In the genomic region with DNA sequence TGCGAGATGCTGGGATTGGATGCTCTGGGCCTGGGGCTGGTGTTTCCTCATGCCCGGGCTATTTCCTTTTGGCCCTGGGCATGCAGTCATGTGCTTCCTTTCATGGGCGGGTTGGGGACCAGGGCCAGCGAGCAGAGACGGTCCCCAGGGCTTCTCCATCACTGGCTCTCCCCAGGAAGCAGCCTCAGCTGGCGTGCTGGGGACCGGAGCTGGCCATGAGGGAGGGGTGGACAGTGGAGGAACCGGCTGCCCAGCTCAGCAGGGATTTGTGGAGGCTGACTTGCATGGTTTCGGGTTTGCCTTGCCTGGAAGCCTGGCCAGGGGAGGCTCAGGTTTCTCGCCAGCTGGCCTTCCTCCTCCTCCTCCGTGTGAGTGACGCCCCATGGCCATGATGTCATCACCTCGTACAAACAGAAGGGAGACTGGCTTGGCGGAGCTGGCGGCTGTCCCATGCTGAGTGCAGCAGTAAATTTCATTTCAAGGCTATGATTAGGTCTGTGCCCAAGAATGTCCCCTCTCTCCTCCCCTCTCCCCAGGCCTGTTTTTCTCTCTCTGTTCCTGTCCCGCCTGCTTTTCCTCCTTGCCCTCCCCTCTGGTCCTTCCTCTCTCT, we compare ENCODE assay signal across 1 cellular context.
TF ChIP-seq lines count a peak whose summit lies in the region.

No MANE protein-coding gene starts in this region.

TF ChIP-seq in HEK293, 187 proteins besides CTCF, POLR2A, EP300 and RAD21 (continued from another document and continues in another):
- TF ChIP-seq ZNF521 (tag by site-specific recombination; IDR thresholded peaks at IDR 0.05) (no peak), ZNF146 (tag by site-specific recombination; IDR thresholded peaks at IDR 0.05) (no peak), YY2 (tag by site-specific recombination; IDR thresholded peaks at IDR 0.05) (no peak), REPIN1 (tag by site-specific recombination; IDR thresholded peaks at IDR 0.05; ENCODE audit: low read depth) (no peak), ZNF266 (tag by site-specific recombination; IDR thresholded peaks at IDR 0.05; ENCODE audit: low read depth) (no peak), SALL2 (tag by site-specific recombination; IDR thresholded peaks at IDR 0.05; ENCODE audit: borderline replicate concordance) (no peak), ZNF174 (tag by site-specific recombination; IDR thresholded peaks at IDR 0.05) (no peak), SP7 (tag by site-specific recombination; IDR thresholded peaks at IDR 0.05) (peak; percentile 99), ZNF654 (tag by site-specific recombination; IDR thresholded peaks at IDR 0.05; ENCODE audit: low read depth) (no peak), KLF9 (tag by site-specific recombination; IDR thresholded peaks at IDR 0.05; ENCODE audit: low read depth) (peak; percentile 67; the same call in 1 of the 2 replicates), MYNN (tag by site-specific recombination; IDR thresholded peaks at IDR 0.05; ENCODE audit: borderline replicate concordance) (no peak), ZNF561 (tag by site-specific recombination; IDR thresholded peaks at IDR 0.05; ENCODE audit: borderline replicate concordance) (peak; percentile 94), PRDM4 (tag by site-specific recombination; IDR thresholded peaks at IDR 0.05) (no peak), ZNF48 (tag by site-specific recombination; IDR thresholded peaks at IDR 0.05) (no peak), ZNF24 (tag by site-specific recombination; IDR thresholded peaks at IDR 0.05) (peak; percentile 92), ZNF701 (tag by site-specific recombination; IDR thresholded peaks at IDR 0.05) (no peak), ZNF837 (tag by site-specific recombination; IDR thresholded peaks at IDR 0.05) (no peak), ZNF311 (tag by site-specific recombination; IDR thresholded peaks at IDR 0.05; ENCODE audit: borderline replicate concordance) (no peak), ZBTB6 (tag by site-specific recombination; IDR thresholded peaks at IDR 0.05) (peak; percentile 33; the same call in 1 of the 2 replicates), ZNF341 (tag by site-specific recombination; IDR thresholded peaks at IDR 0.05; ENCODE audit: low read depth) (peak; percentile 97), ZNF416 (tag by site-specific recombination; IDR thresholded peaks at IDR 0.05) (no peak), ZNF544 (tag by site-specific recombination; IDR thresholded peaks at IDR 0.05) (no peak), BCL11A (tag by site-specific recombination; IDR thresholded peaks at IDR 0.05; ENCODE audit: low read depth) (no peak), ZEB2 (tag by site-specific recombination; IDR thresholded peaks at IDR 0.05) (peak; percentile 91), ZNF629 (tag by site-specific recombination; IDR thresholded peaks at IDR 0.05) (peak; percentile 100), ZNF10 (tag by site-specific recombination; IDR thresholded peaks at IDR 0.05) (no peak), ZBTB11 (tag by site-specific recombination; conservative IDR thresholded peaks at IDR 0.05; ENCODE audit: low read depth) (no peak; the same call in 1 of the 2 replicates), TCF7L2 (IDR thresholded peaks at IDR 0.05; ENCODE audit: borderline replicate concordance, low read depth, low read length) (no peak), ZNF175 (tag by site-specific recombination; IDR thresholded peaks at IDR 0.05) (no peak), ELK4 (IDR thresholded peaks at IDR 0.05; ENCODE audit: borderline replicate concordance, low read depth, low read length) (no peak), ZNF791 (tag by site-specific recombination; IDR thresholded peaks at IDR 0.05) (no peak), ZNF600 (tag by site-specific recombination; IDR thresholded peaks at IDR 0.05) (peak; percentile 83; the same call in 1 of the 2 replicates), BCL11B (tag by site-specific recombination; IDR thresholded peaks at IDR 0.05; ENCODE audit: low read depth) (no peak), TRIM28 (IDR thresholded peaks at IDR 0.05; ENCODE audit: borderline replicate concordance, low read length) (peak; percentile 46; the same call in 1 of the 2 replicates), SETDB1 (IDR thresholded peaks at IDR 0.05; ENCODE audit: insufficient read length, low read length) (no peak), ZNF157 (tag by site-specific recombination; IDR thresholded peaks at IDR 0.05) (no peak)
- TF ChIP-seq, protein P1, sequence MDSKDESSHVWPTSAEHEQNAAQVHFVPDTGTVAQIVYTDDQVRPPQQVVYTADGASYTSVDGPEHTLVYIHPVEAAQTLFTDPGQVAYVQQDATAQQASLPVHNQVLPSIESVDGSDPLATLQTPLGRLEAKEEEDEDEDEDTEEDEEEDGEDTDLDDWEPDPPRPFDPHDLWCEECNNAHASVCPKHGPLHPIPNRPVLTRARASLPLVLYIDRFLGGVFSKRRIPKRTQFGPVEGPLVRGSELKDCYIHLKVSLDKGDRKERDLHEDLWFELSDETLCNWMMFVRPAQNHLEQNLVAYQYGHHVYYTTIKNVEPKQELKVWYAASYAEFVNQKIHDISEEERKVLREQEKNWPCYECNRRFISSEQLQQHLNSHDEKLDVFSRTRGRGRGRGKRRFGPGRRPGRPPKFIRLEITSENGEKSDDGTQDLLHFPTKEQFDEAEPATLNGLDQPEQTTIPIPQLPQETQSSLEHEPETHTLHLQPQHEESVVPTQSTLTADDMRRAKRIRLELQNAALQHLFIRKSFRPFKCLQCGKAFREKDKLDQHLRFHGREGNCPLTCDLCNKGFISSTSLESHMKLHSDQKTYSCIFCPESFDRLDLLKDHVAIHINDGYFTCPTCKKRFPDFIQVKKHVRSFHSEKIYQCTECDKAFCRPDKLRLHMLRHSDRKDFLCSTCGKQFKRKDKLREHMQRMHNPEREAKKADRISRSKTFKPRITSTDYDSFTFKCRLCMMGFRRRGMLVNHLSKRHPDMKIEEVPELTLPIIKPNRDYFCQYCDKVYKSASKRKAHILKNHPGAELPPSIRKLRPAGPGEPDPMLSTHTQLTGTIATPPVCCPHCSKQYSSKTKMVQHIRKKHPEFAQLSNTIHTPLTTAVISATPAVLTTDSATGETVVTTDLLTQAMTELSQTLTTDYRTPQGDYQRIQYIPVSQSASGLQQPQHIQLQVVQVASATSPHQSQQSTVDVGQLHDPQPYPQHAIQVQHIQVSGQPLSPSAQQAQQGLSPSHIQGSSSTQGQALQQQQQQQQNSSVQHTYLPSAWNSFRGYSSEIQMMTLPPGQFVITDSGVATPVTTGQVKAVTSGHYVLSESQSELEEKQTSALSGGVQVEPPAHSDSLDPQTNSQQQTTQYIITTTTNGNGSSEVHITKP (tag by site-specific recombination; IDR thresholded peaks at IDR 0.05), result peak; percentile 54
- TF ChIP-seq, protein P2, sequence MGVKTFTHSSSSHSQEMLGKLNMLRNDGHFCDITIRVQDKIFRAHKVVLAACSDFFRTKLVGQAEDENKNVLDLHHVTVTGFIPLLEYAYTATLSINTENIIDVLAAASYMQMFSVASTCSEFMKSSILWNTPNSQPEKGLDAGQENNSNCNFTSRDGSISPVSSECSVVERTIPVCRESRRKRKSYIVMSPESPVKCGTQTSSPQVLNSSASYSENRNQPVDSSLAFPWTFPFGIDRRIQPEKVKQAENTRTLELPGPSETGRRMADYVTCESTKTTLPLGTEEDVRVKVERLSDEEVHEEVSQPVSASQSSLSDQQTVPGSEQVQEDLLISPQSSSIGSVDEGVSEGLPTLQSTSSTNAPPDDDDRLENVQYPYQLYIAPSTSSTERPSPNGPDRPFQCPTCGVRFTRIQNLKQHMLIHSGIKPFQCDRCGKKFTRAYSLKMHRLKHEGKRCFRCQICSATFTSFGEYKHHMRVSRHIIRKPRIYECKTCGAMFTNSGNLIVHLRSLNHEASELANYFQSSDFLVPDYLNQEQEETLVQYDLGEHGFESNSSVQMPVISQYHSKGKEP (tag by site-specific recombination; IDR thresholded peaks at IDR 0.05), result peak; percentile 49; the same call in 1 of the 2 replicates
- TF ChIP-seq, protein P3, sequence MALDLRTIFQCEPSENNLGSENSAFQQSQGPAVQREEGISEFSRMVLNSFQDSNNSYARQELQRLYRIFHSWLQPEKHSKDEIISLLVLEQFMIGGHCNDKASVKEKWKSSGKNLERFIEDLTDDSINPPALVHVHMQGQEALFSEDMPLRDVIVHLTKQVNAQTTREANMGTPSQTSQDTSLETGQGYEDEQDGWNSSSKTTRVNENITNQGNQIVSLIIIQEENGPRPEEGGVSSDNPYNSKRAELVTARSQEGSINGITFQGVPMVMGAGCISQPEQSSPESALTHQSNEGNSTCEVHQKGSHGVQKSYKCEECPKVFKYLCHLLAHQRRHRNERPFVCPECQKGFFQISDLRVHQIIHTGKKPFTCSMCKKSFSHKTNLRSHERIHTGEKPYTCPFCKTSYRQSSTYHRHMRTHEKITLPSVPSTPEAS (tag by site-specific recombination; IDR thresholded peaks at IDR 0.05), result no peak; the same call in 1 of the 2 replicates
- TF ChIP-seq, protein P4, sequence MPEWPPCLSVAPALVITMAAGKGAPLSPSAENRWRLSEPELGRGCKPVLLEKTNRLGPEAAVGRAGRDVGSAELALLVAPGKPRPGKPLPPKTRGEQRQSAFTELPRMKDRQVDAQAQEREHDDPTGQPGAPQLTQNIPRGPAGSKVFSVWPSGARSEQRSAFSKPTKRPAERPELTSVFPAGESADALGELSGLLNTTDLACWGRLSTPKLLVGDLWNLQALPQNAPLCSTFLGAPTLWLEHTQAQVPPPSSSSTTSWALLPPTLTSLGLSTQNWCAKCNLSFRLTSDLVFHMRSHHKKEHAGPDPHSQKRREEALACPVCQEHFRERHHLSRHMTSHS (tag by site-specific recombination; IDR thresholded peaks at IDR 0.05), result no peak
- TF ChIP-seq, protein P5, sequence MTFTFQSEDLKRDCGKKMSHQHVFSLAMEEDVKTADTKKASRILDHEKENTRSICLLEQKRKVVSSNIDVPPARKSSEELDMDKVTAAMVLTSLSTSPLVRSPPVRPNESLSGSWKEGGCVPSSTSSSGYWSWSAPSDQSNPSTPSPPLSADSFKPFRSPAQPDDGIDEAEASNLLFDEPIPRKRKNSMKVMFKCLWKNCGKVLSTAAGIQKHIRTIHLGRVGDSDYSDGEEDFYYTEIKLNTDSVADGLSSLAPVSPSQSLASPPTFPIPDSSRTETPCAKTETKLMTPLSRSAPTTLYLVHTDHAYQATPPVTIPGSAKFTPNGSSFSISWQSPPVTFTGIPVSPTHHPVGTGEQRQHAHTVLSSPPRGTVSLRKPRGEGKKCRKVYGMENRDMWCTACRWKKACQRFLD (tag by site-specific recombination; IDR thresholded peaks at IDR 0.05), result no peak
